In genomic region chr2:219028141-219028540, GRCh38 we compare ENCODE assay signal across 24 cellular contexts. TPM values are rescaled to one million over a fixed set of nuclear protein-coding genes. Genes with fewer than 3 reads are reported as not detected.
"Had no signal": no experiment of that assay in that cellular context is flagged by ENCODE, and none has a peak within 500 bp of the region (broad histone marks: within the 10 kb centered on the region; RNA-seq: fewer than 3 reads in every experiment).

No MANE protein-coding gene starts in this region.

- H3K36me3 Mint-ChIP-seq: T-cell had no signal

- H3K27ac ChIP-seq: RWPE1 had no signal

- ATAC-seq: Panc1, PC-3, T-cell had no signal

- H3K4me2 ChIP-seq: SK-N-SH had no signal

- H3K4me3 ChIP-seq: MG63 had no signal

- DNase-seq: Karpas-422; KG1; MG63; NCI-H1092; NCI-H1105 treated with DMSO at 0.1 percent for 48 hours; NCI-H1417 treated with DMSO at 0.1 percent for 48 hours; NCI-H146; NCI-H1694 treated with DMSO at 0.1 percent for 48 hours; NCI-H1930; NCI-H2081; NCI-H345; NCI-H446 treated with DMSO at 0.1 percent for 48 hours; NCI-H510A treated with DMSO at 0.1 percent for 48 hours; NCI-H526; NCI-H748 treated with DMSO at 0.1 percent for 48 hours; NK-92 treated with Interleukin-12 subunit alpha and Interleukin-12 subunit beta, amount 100 ng/mL, for 24 hours; PC-3; SHP77; SK-N-SH; SW 1271; T-cell had no signal

- H3K27me3 ChIP-seq: MG63 had no signal

- H3K27ac Mint-ChIP-seq: T-cell; T-helper 1 cell treated with Interleukin-12 subunit alpha and Interleukin-12 subunit beta and Interleukin-4 antibody, amounts not matched to agents 30 μg/mL and 1 μg/mL, for 36 hours had no signal

- H3K4me3 Mint-ChIP-seq: T-cell; T-helper 1 cell treated with Interleukin-12 subunit alpha and Interleukin-12 subunit beta and Interleukin-4 antibody, amounts not matched to agents 30 μg/mL and 1 μg/mL, for 36 hours had no signal

- H3K9me3 Mint-ChIP-seq: T-cell; T-helper 1 cell treated with Interleukin-12 subunit alpha and Interleukin-12 subunit beta and Interleukin-4 antibody, amounts not matched to agents 30 μg/mL and 1 μg/mL, for 36 hours had no signal

- H3K36me3 ChIP-seq: MG63 had no signal

- H3K4me1 Mint-ChIP-seq: T-cell had no signal

- H3K9ac ChIP-seq: SK-N-SH had no signal

- H3K9me3 ChIP-seq: MG63, SK-N-SH had no signal

RNA-seq across cellular contexts. Expression of gene CRYBA2, which starts 34.9 kb away (rescaled TPM):
- polyA plus RNA-seq: SK-N-SH had no signal
